In the genomic region with DNA sequence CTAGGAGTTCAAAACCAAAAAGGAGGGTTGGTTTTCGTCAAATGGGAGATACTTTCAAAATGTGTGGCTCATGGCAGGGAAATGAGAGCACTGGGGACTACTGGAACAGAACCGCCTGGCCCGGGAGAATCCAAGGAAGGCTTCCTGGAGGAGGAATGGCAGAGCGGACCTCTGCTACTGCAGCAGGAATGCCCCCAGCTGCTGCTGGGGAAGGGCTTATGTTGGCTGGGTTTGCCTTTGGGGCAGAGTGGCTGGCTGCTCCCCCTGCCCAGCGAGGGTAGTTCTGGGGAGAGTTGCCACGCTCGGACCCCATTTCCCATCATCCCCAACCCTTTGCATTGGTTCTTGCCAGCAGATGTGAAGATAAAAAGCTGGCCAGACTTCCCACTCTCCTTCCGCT, we compare ENCODE assay signal across 1 cellular context.
A peak's percentile ranks its signal among the peaks of the same experiment; 100 is the strongest.
TF ChIP-seq lines count a peak whose summit lies in the region.

No MANE protein-coding gene starts in this region.

TF ChIP-seq in K562, 482 proteins besides CTCF, POLR2A, EP300 and RAD21:
- TF ChIP-seq ZFP36 (IDR thresholded peaks at IDR 0.05; ENCODE audit: low read depth, low read length, partially characterized antibody) (peak; percentile 84), SMARCC2 (IDR thresholded peaks at IDR 0.05; ENCODE audit: low read depth) (no peak), STAG1 (CRISPR knock-in tag; IDR thresholded peaks at IDR 0.05; ENCODE audit: borderline replicate concordance) (no peak), XRCC5 (IDR thresholded peaks at IDR 0.05; ENCODE audit: low read depth, low read length) (no peak), CREM (IDR thresholded peaks at IDR 0.05; ENCODE audit: low read depth) (no peak), SIRT6 (IDR thresholded peaks at IDR 0.05; ENCODE audit: low read depth, low read length) (no peak), MAFG (tag; conservative IDR thresholded peaks at IDR 0.05) (no peak)
- TF ChIP-seq, protein P1, sequence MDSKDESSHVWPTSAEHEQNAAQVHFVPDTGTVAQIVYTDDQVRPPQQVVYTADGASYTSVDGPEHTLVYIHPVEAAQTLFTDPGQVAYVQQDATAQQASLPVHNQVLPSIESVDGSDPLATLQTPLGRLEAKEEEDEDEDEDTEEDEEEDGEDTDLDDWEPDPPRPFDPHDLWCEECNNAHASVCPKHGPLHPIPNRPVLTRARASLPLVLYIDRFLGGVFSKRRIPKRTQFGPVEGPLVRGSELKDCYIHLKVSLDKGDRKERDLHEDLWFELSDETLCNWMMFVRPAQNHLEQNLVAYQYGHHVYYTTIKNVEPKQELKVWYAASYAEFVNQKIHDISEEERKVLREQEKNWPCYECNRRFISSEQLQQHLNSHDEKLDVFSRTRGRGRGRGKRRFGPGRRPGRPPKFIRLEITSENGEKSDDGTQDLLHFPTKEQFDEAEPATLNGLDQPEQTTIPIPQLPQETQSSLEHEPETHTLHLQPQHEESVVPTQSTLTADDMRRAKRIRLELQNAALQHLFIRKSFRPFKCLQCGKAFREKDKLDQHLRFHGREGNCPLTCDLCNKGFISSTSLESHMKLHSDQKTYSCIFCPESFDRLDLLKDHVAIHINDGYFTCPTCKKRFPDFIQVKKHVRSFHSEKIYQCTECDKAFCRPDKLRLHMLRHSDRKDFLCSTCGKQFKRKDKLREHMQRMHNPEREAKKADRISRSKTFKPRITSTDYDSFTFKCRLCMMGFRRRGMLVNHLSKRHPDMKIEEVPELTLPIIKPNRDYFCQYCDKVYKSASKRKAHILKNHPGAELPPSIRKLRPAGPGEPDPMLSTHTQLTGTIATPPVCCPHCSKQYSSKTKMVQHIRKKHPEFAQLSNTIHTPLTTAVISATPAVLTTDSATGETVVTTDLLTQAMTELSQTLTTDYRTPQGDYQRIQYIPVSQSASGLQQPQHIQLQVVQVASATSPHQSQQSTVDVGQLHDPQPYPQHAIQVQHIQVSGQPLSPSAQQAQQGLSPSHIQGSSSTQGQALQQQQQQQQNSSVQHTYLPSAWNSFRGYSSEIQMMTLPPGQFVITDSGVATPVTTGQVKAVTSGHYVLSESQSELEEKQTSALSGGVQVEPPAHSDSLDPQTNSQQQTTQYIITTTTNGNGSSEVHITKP (IDR thresholded peaks at IDR 0.05; ENCODE audit: partially characterized antibody): peak; percentile 67
- TF ChIP-seq, protein P2, sequence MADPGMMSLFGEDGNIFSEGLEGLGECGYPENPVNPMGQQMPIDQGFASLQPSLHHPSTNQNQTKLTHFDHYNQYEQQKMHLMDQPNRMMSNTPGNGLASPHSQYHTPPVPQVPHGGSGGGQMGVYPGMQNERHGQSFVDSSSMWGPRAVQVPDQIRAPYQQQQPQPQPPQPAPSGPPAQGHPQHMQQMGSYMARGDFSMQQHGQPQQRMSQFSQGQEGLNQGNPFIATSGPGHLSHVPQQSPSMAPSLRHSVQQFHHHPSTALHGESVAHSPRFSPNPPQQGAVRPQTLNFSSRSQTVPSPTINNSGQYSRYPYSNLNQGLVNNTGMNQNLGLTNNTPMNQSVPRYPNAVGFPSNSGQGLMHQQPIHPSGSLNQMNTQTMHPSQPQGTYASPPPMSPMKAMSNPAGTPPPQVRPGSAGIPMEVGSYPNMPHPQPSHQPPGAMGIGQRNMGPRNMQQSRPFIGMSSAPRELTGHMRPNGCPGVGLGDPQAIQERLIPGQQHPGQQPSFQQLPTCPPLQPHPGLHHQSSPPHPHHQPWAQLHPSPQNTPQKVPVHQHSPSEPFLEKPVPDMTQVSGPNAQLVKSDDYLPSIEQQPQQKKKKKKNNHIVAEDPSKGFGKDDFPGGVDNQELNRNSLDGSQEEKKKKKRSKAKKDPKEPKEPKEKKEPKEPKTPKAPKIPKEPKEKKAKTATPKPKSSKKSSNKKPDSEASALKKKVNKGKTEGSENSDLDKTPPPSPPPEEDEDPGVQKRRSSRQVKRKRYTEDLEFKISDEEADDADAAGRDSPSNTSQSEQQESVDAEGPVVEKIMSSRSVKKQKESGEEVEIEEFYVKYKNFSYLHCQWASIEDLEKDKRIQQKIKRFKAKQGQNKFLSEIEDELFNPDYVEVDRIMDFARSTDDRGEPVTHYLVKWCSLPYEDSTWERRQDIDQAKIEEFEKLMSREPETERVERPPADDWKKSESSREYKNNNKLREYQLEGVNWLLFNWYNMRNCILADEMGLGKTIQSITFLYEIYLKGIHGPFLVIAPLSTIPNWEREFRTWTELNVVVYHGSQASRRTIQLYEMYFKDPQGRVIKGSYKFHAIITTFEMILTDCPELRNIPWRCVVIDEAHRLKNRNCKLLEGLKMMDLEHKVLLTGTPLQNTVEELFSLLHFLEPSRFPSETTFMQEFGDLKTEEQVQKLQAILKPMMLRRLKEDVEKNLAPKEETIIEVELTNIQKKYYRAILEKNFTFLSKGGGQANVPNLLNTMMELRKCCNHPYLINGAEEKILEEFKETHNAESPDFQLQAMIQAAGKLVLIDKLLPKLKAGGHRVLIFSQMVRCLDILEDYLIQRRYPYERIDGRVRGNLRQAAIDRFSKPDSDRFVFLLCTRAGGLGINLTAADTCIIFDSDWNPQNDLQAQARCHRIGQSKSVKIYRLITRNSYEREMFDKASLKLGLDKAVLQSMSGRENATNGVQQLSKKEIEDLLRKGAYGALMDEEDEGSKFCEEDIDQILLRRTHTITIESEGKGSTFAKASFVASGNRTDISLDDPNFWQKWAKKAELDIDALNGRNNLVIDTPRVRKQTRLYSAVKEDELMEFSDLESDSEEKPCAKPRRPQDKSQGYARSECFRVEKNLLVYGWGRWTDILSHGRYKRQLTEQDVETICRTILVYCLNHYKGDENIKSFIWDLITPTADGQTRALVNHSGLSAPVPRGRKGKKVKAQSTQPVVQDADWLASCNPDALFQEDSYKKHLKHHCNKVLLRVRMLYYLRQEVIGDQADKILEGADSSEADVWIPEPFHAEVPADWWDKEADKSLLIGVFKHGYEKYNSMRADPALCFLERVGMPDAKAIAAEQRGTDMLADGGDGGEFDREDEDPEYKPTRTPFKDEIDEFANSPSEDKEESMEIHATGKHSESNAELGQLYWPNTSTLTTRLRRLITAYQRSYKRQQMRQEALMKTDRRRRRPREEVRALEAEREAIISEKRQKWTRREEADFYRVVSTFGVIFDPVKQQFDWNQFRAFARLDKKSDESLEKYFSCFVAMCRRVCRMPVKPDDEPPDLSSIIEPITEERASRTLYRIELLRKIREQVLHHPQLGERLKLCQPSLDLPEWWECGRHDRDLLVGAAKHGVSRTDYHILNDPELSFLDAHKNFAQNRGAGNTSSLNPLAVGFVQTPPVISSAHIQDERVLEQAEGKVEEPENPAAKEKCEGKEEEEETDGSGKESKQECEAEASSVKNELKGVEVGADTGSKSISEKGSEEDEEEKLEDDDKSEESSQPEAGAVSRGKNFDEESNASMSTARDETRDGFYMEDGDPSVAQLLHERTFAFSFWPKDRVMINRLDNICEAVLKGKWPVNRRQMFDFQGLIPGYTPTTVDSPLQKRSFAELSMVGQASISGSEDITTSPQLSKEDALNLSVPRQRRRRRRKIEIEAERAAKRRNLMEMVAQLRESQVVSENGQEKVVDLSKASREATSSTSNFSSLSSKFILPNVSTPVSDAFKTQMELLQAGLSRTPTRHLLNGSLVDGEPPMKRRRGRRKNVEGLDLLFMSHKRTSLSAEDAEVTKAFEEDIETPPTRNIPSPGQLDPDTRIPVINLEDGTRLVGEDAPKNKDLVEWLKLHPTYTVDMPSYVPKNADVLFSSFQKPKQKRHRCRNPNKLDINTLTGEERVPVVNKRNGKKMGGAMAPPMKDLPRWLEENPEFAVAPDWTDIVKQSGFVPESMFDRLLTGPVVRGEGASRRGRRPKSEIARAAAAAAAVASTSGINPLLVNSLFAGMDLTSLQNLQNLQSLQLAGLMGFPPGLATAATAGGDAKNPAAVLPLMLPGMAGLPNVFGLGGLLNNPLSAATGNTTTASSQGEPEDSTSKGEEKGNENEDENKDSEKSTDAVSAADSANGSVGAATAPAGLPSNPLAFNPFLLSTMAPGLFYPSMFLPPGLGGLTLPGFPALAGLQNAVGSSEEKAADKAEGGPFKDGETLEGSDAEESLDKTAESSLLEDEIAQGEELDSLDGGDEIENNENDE (IDR thresholded peaks at IDR 0.05; ENCODE audit: low read depth, low read length): no peak
